Comparison of ENCODE assay signal across 30 cellular contexts in genomic region chr1:85068846-85069245, GRCh38. TPM values are rescaled to one million over a fixed set of nuclear protein-coding genes. Genes with fewer than 3 reads are reported as not detected.
"Had no signal": no experiment of that assay in that cellular context is flagged by ENCODE, and none has a peak within 500 bp of the region (broad histone marks: within the 10 kb centered on the region; RNA-seq: fewer than 3 reads in every experiment).

No MANE protein-coding gene starts in this region.

- H3K27ac Mint-ChIP-seq: stimulated activated effector memory CD8-positive, alpha-beta T cell treated with anti-CD3 and anti-CD28 coated beads, Interleukin-12 subunit alpha, Interleukin-12 subunit beta, amount 100 ng/mL, for 72 hours; stimulated activated memory B cell treated with anti-CD40 and anti-IgM and Interleukin-4, amounts not matched to agents 10 μg/mL and 1 μg/mL and 100 μg/mL, for 72 hours; stimulated activated naive B cell treated with anti-CD40 and anti-IgM and Interleukin-4, amounts not matched to agents 10 μg/mL and 1 μg/mL and 100 μg/mL, for 72 hours; stimulated activated naive CD8-positive, alpha-beta T cell treated with anti-CD3 and anti-CD28 coated beads, Interleukin-15, amount 100 ng/mL, for 72 hours; stimulated activated naive CD8-positive, alpha-beta T cell treated with anti-CD3 and anti-CD28 coated beads, Interleukin-15, Interleukin-2, amounts not matched to agents 100 ng/mL and 50 ng/mL, for 24 hours; type B pancreatic cell had no signal

- DNase-seq: stimulated activated CD4-positive, alpha-beta T cell treated with anti-CD3 and anti-CD28 coated beads, Interleukin-2, amount 100 ng/mL, for 48 hours; stimulated activated CD4-positive, alpha-beta T cell treated with anti-CD3 and anti-CD28 coated beads, Interleukin-4, amount 100 ng/mL, for 1 hour; stimulated activated CD4-positive, alpha-beta T cell treated with anti-CD3 and anti-CD28 coated beads, Interleukin-4, amount 100 ng/mL, for 24 hours; stimulated activated CD4-positive, alpha-beta T cell treated with anti-CD3 and anti-CD28 coated beads, Interleukin-4, amount 100 ng/mL, for 4 hours; stimulated activated CD8-positive, alpha-beta memory T cell treated with anti-CD3 and anti-CD28 coated beads, Interleukin-4, amount 100 ng/mL, for 48 hours; stimulated activated naive B cell treated with anti-CD40 and anti-IgM and Interleukin-4, amounts not matched to agents 10 μg/mL and 1 μg/mL and 100 μg/mL, for 72 hours; stimulated activated naive CD4-positive, alpha-beta T cell; stimulated activated naive CD4-positive, alpha-beta T cell treated with Interleukin-2 at 50 U/mL for 16 hours; stimulated activated naive CD8-positive, alpha-beta T cell treated with anti-CD3 and anti-CD28 coated beads, Interleukin-15, amount 100 ng/mL, for 72 hours; stimulated activated naive CD8-positive, alpha-beta T cell treated with anti-CD3 and anti-CD28 coated beads, Interleukin-15, Interleukin-2, amounts not matched to agents 100 U/mL and 50 U/mL, for 24 hours; stomach; substantia nigra; testis; thyroid gland; tibial artery; transverse colon; trophoblast cell; upper lobe of left lung; upper lobe of right lung; uterus had no signal

- H3K9me3 ChIP-seq: stomach, suprapubic skin, testis, thoracic aorta, thyroid gland, tibial artery, tibial nerve, transverse colon, upper lobe of left lung, upper lobe of right lung, uterus, vagina had no signal

- H3K27ac ChIP-seq: stomach, suprapubic skin, testis, thoracic aorta, thyroid gland, tibial artery, tibial nerve, transverse colon, upper lobe of left lung, upper lobe of right lung, uterus, vagina had no signal

- H3K36me3 ChIP-seq: stomach, suprapubic skin, thoracic aorta, thyroid gland, tibial artery, tibial nerve, transverse colon, upper lobe of left lung, upper lobe of right lung, uterus, vagina had no signal

- H3K27me3 ChIP-seq: stomach, suprapubic skin, testis, thyroid gland, tibial artery, tibial nerve, transverse colon, upper lobe of left lung, upper lobe of right lung, uterus, vagina had no signal

- H3K27me3 Mint-ChIP-seq: stimulated activated naive CD8-positive, alpha-beta T cell treated with anti-CD3 and anti-CD28 coated beads, Interleukin-15, amount 100 ng/mL, for 72 hours; type B pancreatic cell had no signal

- H3K4me3 Mint-ChIP-seq: stimulated activated effector memory CD8-positive, alpha-beta T cell treated with anti-CD3 and anti-CD28 coated beads, Interleukin-12 subunit alpha, Interleukin-12 subunit beta, amount 100 ng/mL, for 72 hours; stimulated activated memory B cell treated with anti-CD40 and anti-IgM and Interleukin-4, amounts not matched to agents 10 μg/mL and 1 μg/mL and 100 μg/mL, for 72 hours; stimulated activated naive B cell treated with anti-CD40 and anti-IgM and Interleukin-4, amounts not matched to agents 10 μg/mL and 1 μg/mL and 100 μg/mL, for 72 hours; stimulated activated naive CD8-positive, alpha-beta T cell treated with anti-CD3 and anti-CD28 coated beads, Interleukin-15, amount 100 ng/mL, for 72 hours; stimulated activated naive CD8-positive, alpha-beta T cell treated with anti-CD3 and anti-CD28 coated beads, Interleukin-15, Interleukin-2, amounts not matched to agents 100 ng/mL and 50 ng/mL, for 24 hours; type B pancreatic cell had no signal

- H3K4me1 Mint-ChIP-seq: stimulated activated effector memory CD8-positive, alpha-beta T cell treated with anti-CD3 and anti-CD28 coated beads, Interleukin-12 subunit alpha, Interleukin-12 subunit beta, amount 100 ng/mL, for 72 hours; stimulated activated memory B cell treated with anti-CD40 and anti-IgM and Interleukin-4, amounts not matched to agents 10 μg/mL and 1 μg/mL and 100 μg/mL, for 72 hours; stimulated activated naive B cell treated with anti-CD40 and anti-IgM and Interleukin-4, amounts not matched to agents 10 μg/mL and 1 μg/mL and 100 μg/mL, for 72 hours; stimulated activated naive CD8-positive, alpha-beta T cell treated with anti-CD3 and anti-CD28 coated beads, Interleukin-15, amount 100 ng/mL, for 72 hours had no signal

- H3K4me3 ChIP-seq: stomach, suprapubic skin, testis, thoracic aorta, thyroid gland, tibial artery, tibial nerve, transverse colon, upper lobe of left lung, upper lobe of right lung, uterus, vagina had no signal

- ATAC-seq: stimulated activated effector memory CD8-positive, alpha-beta T cell treated with anti-CD3 and anti-CD28 coated beads, Interleukin-12 subunit alpha, Interleukin-12 subunit beta, amount 100 ng/mL, for 72 hours; stimulated activated memory B cell treated with anti-CD40 and anti-IgM and Interleukin-4, amounts not matched to agents 10 μg/mL and 1 μg/mL and 100 μg/mL, for 72 hours; stimulated activated naive B cell treated with anti-CD40 and anti-IgM and Interleukin-4, amounts not matched to agents 10 μg/mL and 1 μg/mL and 100 μg/mL, for 72 hours; stimulated activated naive CD8-positive, alpha-beta T cell treated with anti-CD3 and anti-CD28 coated beads, Interleukin-15, amount 100 ng/mL, for 72 hours; stimulated activated naive CD8-positive, alpha-beta T cell treated with anti-CD3 and anti-CD28 coated beads, Interleukin-15, Interleukin-2, amounts not matched to agents 100 U/mL and 50 U/mL, for 24 hours; upper lobe of right lung had no signal

- H3K36me3 Mint-ChIP-seq: stimulated activated effector memory CD8-positive, alpha-beta T cell treated with anti-CD3 and anti-CD28 coated beads, Interleukin-12 subunit alpha, Interleukin-12 subunit beta, amount 100 ng/mL, for 72 hours; stimulated activated memory B cell treated with anti-CD40 and anti-IgM and Interleukin-4, amounts not matched to agents 10 μg/mL and 1 μg/mL and 100 μg/mL, for 72 hours; stimulated activated naive B cell treated with anti-CD40 and anti-IgM and Interleukin-4, amounts not matched to agents 10 μg/mL and 1 μg/mL and 100 μg/mL, for 72 hours; type B pancreatic cell had no signal

- H3K9me3 Mint-ChIP-seq: stimulated activated effector memory CD8-positive, alpha-beta T cell treated with anti-CD3 and anti-CD28 coated beads, Interleukin-12 subunit alpha, Interleukin-12 subunit beta, amount 100 ng/mL, for 72 hours; stimulated activated memory B cell treated with anti-CD40 and anti-IgM and Interleukin-4, amounts not matched to agents 10 μg/mL and 1 μg/mL and 100 μg/mL, for 72 hours; stimulated activated naive CD8-positive, alpha-beta T cell treated with anti-CD3 and anti-CD28 coated beads, Interleukin-15, Interleukin-2, amounts not matched to agents 100 ng/mL and 50 ng/mL, for 24 hours; type B pancreatic cell had no signal

- FAIRE-seq: urothelium cell line had no signal

- H3K4me1 ChIP-seq: stomach, suprapubic skin, testis, thyroid gland, tibial artery, tibial nerve, transverse colon, upper lobe of left lung, upper lobe of right lung, uterus, vagina had no signal

RNA-seq across cellular contexts. Expression of gene MCOLN3, which starts 20.5 kb away (rescaled TPM):
- total RNA-seq: temporal lobe had no signal
